ENCODE assay signal across 18 cellular contexts in the genomic region with DNA sequence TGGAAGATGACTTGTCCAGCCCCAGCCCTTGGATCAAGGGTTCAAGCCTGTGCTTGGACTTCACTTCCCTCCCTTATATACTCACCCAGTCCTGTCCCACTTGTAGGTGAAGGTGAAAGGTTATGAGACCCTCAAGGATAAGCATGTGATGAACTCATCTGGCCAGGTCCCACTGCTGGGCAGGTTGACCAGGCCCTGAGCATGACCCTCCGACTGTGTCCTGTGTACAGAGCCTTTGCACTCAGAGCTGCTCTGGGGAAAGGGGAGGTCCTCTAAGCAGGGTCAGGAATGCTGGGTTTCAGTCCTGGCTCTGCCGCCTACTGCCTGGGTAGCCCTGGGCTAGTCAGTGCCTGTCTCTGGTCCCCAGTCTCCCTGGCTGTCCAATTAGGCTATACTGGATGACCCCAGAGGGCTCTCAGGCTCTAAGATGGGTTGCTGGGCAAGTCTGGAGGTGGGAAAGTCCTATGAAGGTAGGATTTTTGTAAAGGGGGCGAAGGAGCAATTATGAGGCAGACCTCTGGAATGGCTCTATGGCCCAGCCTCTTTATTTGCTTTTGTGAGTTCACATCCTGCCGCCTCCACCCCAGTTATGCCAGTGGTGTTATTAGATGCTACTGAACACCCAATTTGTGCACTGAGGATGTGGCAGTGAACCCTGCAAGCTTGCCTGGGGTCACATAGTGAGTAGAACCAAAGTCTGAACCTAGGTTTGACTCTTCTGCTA.
"Had no signal": no experiment of that assay in that cellular context is flagged by ENCODE, and none has a peak within 500 bp of the region (broad histone marks: within the 10 kb centered on the region; RNA-seq: fewer than 3 reads in every experiment).

No MANE protein-coding gene starts in this region.

- H3K36me3 Mint-ChIP-seq: activated naive CD4-positive, alpha-beta T cell treated with anti-CD3 and anti-CD28 coated beads, Interleukin-2, amount 50 U/mL, for 24 hours; type B pancreatic cell had no signal

- H3K27me3 Mint-ChIP-seq: activated naive CD4-positive, alpha-beta T cell treated with anti-CD3 and anti-CD28 coated beads, Interleukin-2, amount 50 U/mL, for 24 hours; type B pancreatic cell had no signal

- H3K27me3 ChIP-seq: esophagus squamous epithelium, suprapubic skin had no signal

- H3K27ac Mint-ChIP-seq: activated naive CD4-positive, alpha-beta T cell treated with anti-CD3 and anti-CD28 coated beads, Interleukin-2, amount 50 U/mL, for 24 hours; activated T-helper 2 cell treated with anti-CD3 and anti-CD28 coated beads, Interferon-gamma antibody, Interleukin-2, Interleukin-4, amounts not matched to agents 10 μg/mL and 5 μg/mL and 100 μg/mL, durations not matched to agents 14 hours and 24 hours and 36 hours; nephron; type B pancreatic cell had no signal

- H3K4me1 ChIP-seq: esophagus squamous epithelium, lower lobe of right lung, prostate gland, suprapubic skin had no signal

- ATAC-seq: activated CD4-positive, CD25-positive, alpha-beta regulatory T cell treated with anti-CD3 and anti-CD28 coated beads, Interleukin-2, amount 50 U/mL, for 24 hours; lower lobe of right lung; right cardiac atrium; stimulated activated naive CD8-positive, alpha-beta T cell treated with anti-CD3 and anti-CD28 coated beads, Interleukin-15, Interleukin-2, amounts not matched to agents 100 U/mL and 50 U/mL, for 24 hours had no signal

- H3K4me3 ChIP-seq: esophagus squamous epithelium, lower lobe of right lung, prostate gland, suprapubic skin had no signal

- H3K9me3 Mint-ChIP-seq: activated naive CD4-positive, alpha-beta T cell treated with anti-CD3 and anti-CD28 coated beads, Interleukin-2, amount 50 U/mL, for 24 hours; activated T-helper 2 cell treated with anti-CD3 and anti-CD28 coated beads, Interferon-gamma antibody, Interleukin-2, Interleukin-4, amounts not matched to agents 10 μg/mL and 5 μg/mL and 100 μg/mL, durations not matched to agents 14 hours and 24 hours and 36 hours; nephron; type B pancreatic cell had no signal

- DNase-seq: activated T-cell treated with anti-CD3 and anti-CD28 coated beads for 4 hours; amniotic stem cell; esophagus squamous epithelium; kidney glomerular epithelial cell; lower lobe of right lung; right cardiac atrium; small intestine; stimulated activated naive CD8-positive, alpha-beta T cell treated with anti-CD3 and anti-CD28 coated beads, Interleukin-15, Interleukin-2, amounts not matched to agents 100 U/mL and 50 U/mL, for 24 hours; T-helper 9 cell had no signal

- H3K4me1 Mint-ChIP-seq: activated naive CD4-positive, alpha-beta T cell treated with anti-CD3 and anti-CD28 coated beads, Interleukin-2, amount 50 U/mL, for 24 hours; nephron had no signal

- H3K9me3 ChIP-seq: esophagus squamous epithelium, lower lobe of right lung, prostate gland, suprapubic skin had no signal

- H3K4me3 Mint-ChIP-seq: activated naive CD4-positive, alpha-beta T cell treated with anti-CD3 and anti-CD28 coated beads, Interleukin-2, amount 50 U/mL, for 24 hours; nephron; type B pancreatic cell had no signal

- H3K27ac ChIP-seq: esophagus squamous epithelium, lower lobe of right lung, prostate gland, suprapubic skin had no signal

- FAIRE-seq: colon, endometrium, small intestine had no signal

- H3K36me3 ChIP-seq: esophagus squamous epithelium, lower lobe of right lung, prostate gland, suprapubic skin had no signal
